8 cellular contexts compared by ENCODE assay signal in the genomic region with DNA sequence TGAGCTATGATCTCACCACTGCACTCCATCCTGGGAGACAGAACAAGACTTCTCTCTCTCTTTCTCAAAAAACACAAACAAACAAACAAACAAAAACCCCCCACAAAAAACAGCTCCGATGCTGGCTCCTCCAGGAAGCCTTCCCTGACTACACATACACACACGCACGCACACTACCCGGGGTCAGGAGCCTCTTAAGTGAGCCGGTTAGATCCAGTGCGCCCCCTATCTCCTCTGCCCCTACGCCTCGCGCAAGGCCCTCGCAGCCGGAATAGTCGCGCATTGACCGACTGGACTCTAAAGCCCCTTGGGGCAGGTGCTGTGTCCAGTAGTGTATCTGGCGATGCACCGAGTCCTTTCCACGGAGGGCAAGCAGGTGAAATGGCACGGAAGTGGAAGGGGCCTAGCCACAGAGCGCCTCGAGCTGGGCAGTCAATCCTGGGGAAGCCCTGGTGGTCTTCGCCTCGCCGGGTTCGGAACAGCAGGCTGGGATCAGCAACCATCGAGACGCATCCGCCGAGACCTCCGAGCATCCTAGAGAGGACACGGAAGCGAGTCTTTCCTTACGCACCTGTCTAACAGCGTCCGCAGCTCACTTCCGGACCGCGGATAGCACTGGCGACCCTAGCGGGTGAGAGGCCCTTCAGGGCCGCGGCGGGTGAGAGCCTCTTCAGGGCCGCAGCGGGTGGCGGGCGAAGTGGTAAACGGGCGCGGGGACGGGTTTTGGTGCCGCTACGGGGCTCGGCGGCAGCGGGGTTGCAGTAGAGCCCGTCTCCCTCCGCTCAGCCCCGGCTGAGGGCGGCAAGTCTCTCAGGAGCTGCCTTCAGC. TPM values are rescaled to one million over a fixed set of nuclear protein-coding genes. Genes with fewer than 3 reads are reported as not detected.
A peak's percentile ranks its signal among the peaks of the same experiment; 100 is the strongest.
DNase-seq lines count a peak whose midpoint lies in the region; FAIRE-seq and TF ChIP-seq lines count a peak whose summit lies in the region.

A gene (plus strand): TSS at position 588 of the 828 bp plus-strand sequence. CDS start 2,661 bp downstream, outside the sequence.

- H3K9ac ChIP-seq in NT2/D1 (ENCODE audit: insufficient read length, low read depth) = peak within 1 kb of the TSS; percentile 91

- H3K4me1 Mint-ChIP-seq in Caco-2 (ENCODE audit: low read depth, unreplicated experiment) (peaks cover 21% of the 10 kb centered on the region), endothelial cell (ENCODE audit: unreplicated experiment) (peaks cover 28% of the 10 kb centered on the region), mesothelial cell of epicardium (peaks cover 23% of the 10 kb centered on the region)

- CTCF ChIA-PET in Caco-2 (lab: Charles Lee) = interaction anchor here (0.6 to 1.9 kb wide), 9 partner anchors 11 to 302 kb away, joined by 3 to 9 read pairs (median 3); a partner anchor contains a TSS

- H3K4me1 ChIP-seq in Caco-2 (no peaks in the 10 kb centered on the region; the same call in 1 of the 2 replicates), NT2/D1 (ENCODE audit: insufficient read depth, insufficient read length) (peaks cover 2% of the 10 kb centered on the region)

- FAIRE-seq in HTR-8/SVneo (lab: Jason Lieb, UNC) = peak; percentile 90

- DNase-seq in Caco-2 (peak; percentile 95 to 96), GM20000 (ENCODE audit: low spot score) (peak; percentile 93), HTR-8/SVneo (ENCODE audit: insufficient read length, low spot score) (peak; percentile 87), NT2/D1 (ENCODE audit: low read depth, low spot score) (peak; percentile 96), endothelial cell (ENCODE audit: low spot score) (peak; percentile 88), mesothelial cell of epicardium (ENCODE audit: low spot score in 2 of 2, unreplicated experiment in 2 of 2) (peak; percentile 62 to 88)
- DNase-seq in activated CD8-positive, alpha-beta memory T cell treated with anti-CD3 and anti-CD28 coated beads, Interleukin-2, amount 50 U/mL, for 1 hour (ENCODE audit: extremely low read depth) = peak; percentile 59
- DNase-seq in stimulated activated CD8-positive, alpha-beta memory T cell treated with anti-CD3 and anti-CD28 coated beads, Interleukin-15, amount 100 ng/mL, for 48 hours (ENCODE audit: low read depth in 2 of 2) = peak; percentile 78 to 84

- H3K27me3 Mint-ChIP-seq in Caco-2 (ENCODE audit: insufficient read depth, unreplicated experiment) = no peaks in the 10 kb centered on the region
- H3K27me3 Mint-ChIP-seq in endothelial cell (ENCODE audit: unreplicated experiment) = peaks cover 7% of the 10 kb centered on the region
- H3K27me3 Mint-ChIP-seq in mesothelial cell of epicardium (ENCODE audit: low read depth) = no peaks in the 10 kb centered on the region

- H3K36me3 Mint-ChIP-seq in Caco-2 (ENCODE audit: insufficient read depth, unreplicated experiment) = peaks cover 45% of the 10 kb centered on the region
- H3K36me3 Mint-ChIP-seq in endothelial cell (ENCODE audit: low read depth, unreplicated experiment) = peaks cover 31% of the 10 kb centered on the region
- H3K36me3 Mint-ChIP-seq in mesothelial cell of epicardium = peaks cover 14% of the 10 kb centered on the region

- H3K27me3 ChIP-seq in Caco-2 (replicated peaks; ENCODE audit: control insufficient read depth, insufficient read depth, low read length) (no peaks in the 10 kb centered on the region), NT2/D1 (ENCODE audit: insufficient read depth, insufficient read length) (no peaks in the 10 kb centered on the region)

- H3K27ac Mint-ChIP-seq in Caco-2 (ENCODE audit: unreplicated experiment) (peak within 1 kb of the TSS; percentile 97), endothelial cell (ENCODE audit: unreplicated experiment) (peak within 1 kb of the TSS; percentile 89), mesothelial cell of epicardium (peak within 1 kb of the TSS; percentile 92)

- peaks cover 9% of the 10 kb centered on the region for H3K36me3 ChIP-seq in Caco-2 (ENCODE audit: control insufficient read depth, insufficient read depth, low read length)
- peaks cover 35% of the 10 kb centered on the region for H3K36me3 ChIP-seq in NT2/D1 (ENCODE audit: insufficient read depth, insufficient read length, low read length)

- peak within 1 kb of the TSS; percentile 69 for H3K4me3 ChIP-seq in Caco-2 (ENCODE audit: low read depth, low read length)
- H3K4me3 ChIP-seq in NT2/D1 (ENCODE audit: insufficient read length, low read depth) = peak within 1 kb of the TSS; percentile 84

- TF ChIP-seq CTCF in Caco-2 (IDR thresholded peaks at IDR 0.05; ENCODE audit: insufficient read depth in 1 of 2, low read depth in 1 of 2, low read length in 1 of 2, severe bottlenecking in 1 of 2, unreplicated experiment in 1 of 2) (peak; percentile 35 to 76), GM20000 (IDR thresholded peaks at IDR 0.05; ENCODE audit: extremely low read depth, missing control alignments) (no peak), endothelial cell (IDR thresholded peaks at IDR 0.05; ENCODE audit: unreplicated experiment) (no peak), mesothelial cell of epicardium (IDR thresholded peaks at IDR 0.05; ENCODE audit: unreplicated experiment) (no peak)

- H3K9me3 Mint-ChIP-seq in Caco-2 (ENCODE audit: unreplicated experiment) = no peaks in the 10 kb centered on the region
- H3K9me3 Mint-ChIP-seq in endothelial cell (ENCODE audit: unreplicated experiment) = no peaks in the 10 kb centered on the region
- H3K9me3 Mint-ChIP-seq in mesothelial cell of epicardium = no peaks in the 10 kb centered on the region

- intact Hi-C loops in Caco-2 (cut with micrococcal nuclease; ENCODE audit: unreplicated experiment) = loop anchor here (1.0 kb wide), 2 partner anchors 64 to 91 kb away; a partner anchor contains a TSS

- H3K4me3 Mint-ChIP-seq in Caco-2 (ENCODE audit: unreplicated experiment) (peak within 1 kb of the TSS; percentile 94), endothelial cell (ENCODE audit: unreplicated experiment) (peak within 1 kb of the TSS; percentile 95), mesothelial cell of epicardium (peak within 1 kb of the TSS; percentile 95)

- BruUV-seq in Caco-2 (replicated peaks; lab: Mats Ljungman, UMichigan) = no TSS peak

- H3K9me3 ChIP-seq in Caco-2 (no peaks in the 10 kb centered on the region), NT2/D1 (ENCODE audit: insufficient read depth, low read length) (peaks cover 8% of the 10 kb centered on the region)

- POLR2A ChIA-PET in Caco-2 (lab: Charles Lee) = interaction anchor here (0.5 to 1.6 kb wide), 17 partner anchors 10 to 399 kb away, joined by 3 to 16 read pairs (median 4); a partner anchor contains a TSS

RNA-seq across cellular contexts. Expression of the gene that starts here (rescaled TPM):
- total RNA-seq in Caco-2 (2022) (21.2 and 22.3 TPM in 2 replicates), endothelial cell (ENCODE audit: unreplicated experiment) (23.8 TPM), mesothelial cell of epicardium (24.1 to 27.8 TPM (median 26.6 TPM) in 3 replicates)

Comparison
In these comparisons a context has a peak if more than half of its experiments do, and no peak if none do; other contexts are left out.
1. Peak in every context shown above with its lines: DNase-seq and H3K4me3 ChIP-seq.
2. CTCF ChIP-seq: peak in Caco-2 (2 of 2); none in GM20000 (single experiment), endothelial cell (single experiment) and mesothelial cell of epicardium (single experiment).